In genomic region chr10:44242826-44243225, GRCh38 we compare ENCODE assay signal across 29 cellular contexts.
"Had no signal": no experiment of that assay in that cellular context is flagged by ENCODE, and none has a peak within 500 bp of the region (broad histone marks: within the 10 kb centered on the region; RNA-seq: fewer than 3 reads in every experiment).

No MANE protein-coding gene starts in this region.

- ATAC-seq: activated CD8-positive, alpha-beta memory T cell treated with anti-CD3 and anti-CD28 coated beads, Interleukin-2, amount 10 ng/mL, durations not matched to agents 7 days and 5 days; body of pancreas; Right ventricle myocardium inferior; SK-N-SH treated with all-trans-retinoic acid at 6 μM for 48 hours; T-cell; T-helper 17 cell had no signal

- DNase-seq: activated CD4-positive, alpha-beta memory T cell treated with anti-CD3 and anti-CD28 coated beads, Interleukin-2, amount 10 ng/mL, durations not matched to agents 7 days and 5 days; activated CD4-positive, alpha-beta T cell treated with anti-CD3 and anti-CD28 coated beads for 1 hour; activated CD4-positive, alpha-beta T cell treated with anti-CD3 and anti-CD28 coated beads for 48 hours; activated CD4-positive, CD25-positive, alpha-beta regulatory T cell; activated CD8-positive, alpha-beta memory T cell treated with anti-CD3 and anti-CD28 coated beads for 24 hours; activated CD8-positive, alpha-beta memory T cell treated with anti-CD3 and anti-CD28 coated beads, Interleukin-2, amount 10 ng/mL, durations not matched to agents 7 days and 5 days; activated CD8-positive, alpha-beta memory T cell treated with anti-CD3 and anti-CD28 coated beads, Interleukin-2, amount 50 U/mL, for 48 hours; activated effector memory CD4-positive, alpha-beta T cell treated with Interleukin-2 at 50 U/mL for 16 hours; activated naive CD4-positive, alpha-beta T cell treated with anti-CD3 and anti-CD28 coated beads, Interleukin-2, amount 50 U/mL, for 16 hours; activated naive CD8-positive, alpha-beta T cell treated with anti-CD3 and anti-CD28 coated beads for 36 hours; activated T-cell treated with anti-CD3 and anti-CD28 coated beads, Interleukin-2, amount 50 U/mL, for 48 hours; amniotic stem cell; body of pancreas; caudate nucleus; MG63; NCI-H1092; NCI-H1436 treated with DMSO at 0.1 percent for 48 hours; NCI-H1694 treated with DMSO at 0.1 percent for 48 hours; NCI-H2029; NCI-H345; NCI-H524 treated with DMSO at 0.1 percent for 48 hours; NCI-H748 treated with DMSO at 0.1 percent for 48 hours; NK-92 treated with Interleukin-12 subunit alpha and Interleukin-12 subunit beta, amount 100 ng/mL, for 24 hours; SIG-M5; T-cell; T-helper 17 cell; WERI-Rb-1 had no signal
